15 cellular contexts compared by ENCODE assay signal in the genomic region with DNA sequence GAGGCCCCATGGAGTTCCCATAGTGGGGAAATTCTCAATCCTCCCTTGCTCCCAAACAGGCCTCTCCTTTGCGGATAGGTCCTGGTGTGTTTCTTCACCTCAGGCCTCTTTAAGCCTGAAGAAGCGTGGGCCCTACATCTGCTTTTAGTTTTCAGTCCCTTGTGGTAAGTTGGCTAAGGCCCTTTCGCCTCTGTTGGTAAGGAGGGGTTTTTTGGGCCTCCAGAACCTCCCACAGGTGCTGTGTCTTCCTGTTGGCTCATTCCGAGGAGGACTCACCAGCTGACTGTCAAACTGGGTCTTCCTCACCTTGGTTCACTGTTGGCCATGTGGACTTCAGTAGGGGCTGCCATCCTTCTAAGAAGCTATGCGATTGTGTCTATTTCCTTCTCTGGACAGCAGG.
"Had no signal": no experiment of that assay in that cellular context is flagged by ENCODE, and none has a peak within 500 bp of the region (broad histone marks: within the 10 kb centered on the region; RNA-seq: fewer than 3 reads in every experiment).

No MANE protein-coding gene starts in this region.

- H3K9me3 ChIP-seq: esophagus squamous epithelium, SK-N-SH, tibial nerve had no signal

- H3K79me2 ChIP-seq: hepatocyte had no signal

- H3K4me1 Mint-ChIP-seq: activated B cell treated with CpG ODN at 0.5 μM for 24 hours had no signal

- H3K4me3 ChIP-seq: esophagus squamous epithelium, hepatocyte, tibial nerve had no signal

- H3K27me3 Mint-ChIP-seq: activated B cell treated with CpG ODN at 0.5 μM for 24 hours; activated naive CD8-positive, alpha-beta T cell treated with anti-CD3 and anti-CD28 coated beads for 36 hours; naive B cell; stimulated activated memory B cell treated with anti-CD40 and anti-IgM and Interleukin-4, amounts not matched to agents 10 μg/mL and 1 μg/mL and 100 μg/mL, for 72 hours; T-cell had no signal

- H3K27me3 ChIP-seq: brain microvascular endothelial cell, esophagus squamous epithelium, hepatocyte, tibial nerve had no signal

- H2AFZ ChIP-seq: hepatocyte had no signal

- H3K9me3 Mint-ChIP-seq: activated B cell treated with CpG ODN at 0.5 μM for 24 hours; activated naive CD8-positive, alpha-beta T cell treated with anti-CD3 and anti-CD28 coated beads for 36 hours; stimulated activated memory B cell treated with anti-CD40 and anti-IgM and Interleukin-4, amounts not matched to agents 10 μg/mL and 1 μg/mL and 100 μg/mL, for 72 hours; T-cell had no signal

- H3K27ac Mint-ChIP-seq: activated B cell treated with CpG ODN at 0.5 μM for 24 hours; activated naive CD8-positive, alpha-beta T cell treated with anti-CD3 and anti-CD28 coated beads for 36 hours; stimulated activated memory B cell treated with anti-CD40 and anti-IgM and Interleukin-4, amounts not matched to agents 10 μg/mL and 1 μg/mL and 100 μg/mL, for 72 hours had no signal

- H3K27ac ChIP-seq: brain microvascular endothelial cell, esophagus squamous epithelium, hepatocyte, tibial nerve had no signal

- H3K4me2 ChIP-seq: hepatocyte, SK-N-SH had no signal

- ATAC-seq: stimulated activated memory B cell treated with anti-CD40 and anti-IgM and Interleukin-4, amounts not matched to agents 10 μg/mL and 1 μg/mL and 100 μg/mL, for 72 hours; T-cell had no signal

- DNase-seq: activated B cell treated with CpG ODN at 0.5 μM for 24 hours; activated gamma-delta T cell; activated naive CD8-positive, alpha-beta T cell treated with anti-CD3 and anti-CD28 coated beads for 36 hours; activated T-cell treated with anti-CD3 and anti-CD28 coated beads, Interleukin-2, amount 50 U/mL, for 1 hour; cortex of kidney; effector CD8-positive, alpha-beta T cell; esophagus squamous epithelium; naive B cell; occipital lobe; T-cell had no signal

- H3K4me1 ChIP-seq: esophagus squamous epithelium, tibial nerve had no signal

- H3K36me3 ChIP-seq: brain microvascular endothelial cell had no signal

- H3K4me3 Mint-ChIP-seq: activated B cell treated with CpG ODN at 0.5 μM for 24 hours; activated naive CD8-positive, alpha-beta T cell treated with anti-CD3 and anti-CD28 coated beads for 36 hours; naive B cell; stimulated activated memory B cell treated with anti-CD40 and anti-IgM and Interleukin-4, amounts not matched to agents 10 μg/mL and 1 μg/mL and 100 μg/mL, for 72 hours; T-cell had no signal

- H3K9ac ChIP-seq: SK-N-SH had no signal

- H3K9me2 ChIP-seq: SK-N-SH had no signal
